In the genomic region with DNA sequence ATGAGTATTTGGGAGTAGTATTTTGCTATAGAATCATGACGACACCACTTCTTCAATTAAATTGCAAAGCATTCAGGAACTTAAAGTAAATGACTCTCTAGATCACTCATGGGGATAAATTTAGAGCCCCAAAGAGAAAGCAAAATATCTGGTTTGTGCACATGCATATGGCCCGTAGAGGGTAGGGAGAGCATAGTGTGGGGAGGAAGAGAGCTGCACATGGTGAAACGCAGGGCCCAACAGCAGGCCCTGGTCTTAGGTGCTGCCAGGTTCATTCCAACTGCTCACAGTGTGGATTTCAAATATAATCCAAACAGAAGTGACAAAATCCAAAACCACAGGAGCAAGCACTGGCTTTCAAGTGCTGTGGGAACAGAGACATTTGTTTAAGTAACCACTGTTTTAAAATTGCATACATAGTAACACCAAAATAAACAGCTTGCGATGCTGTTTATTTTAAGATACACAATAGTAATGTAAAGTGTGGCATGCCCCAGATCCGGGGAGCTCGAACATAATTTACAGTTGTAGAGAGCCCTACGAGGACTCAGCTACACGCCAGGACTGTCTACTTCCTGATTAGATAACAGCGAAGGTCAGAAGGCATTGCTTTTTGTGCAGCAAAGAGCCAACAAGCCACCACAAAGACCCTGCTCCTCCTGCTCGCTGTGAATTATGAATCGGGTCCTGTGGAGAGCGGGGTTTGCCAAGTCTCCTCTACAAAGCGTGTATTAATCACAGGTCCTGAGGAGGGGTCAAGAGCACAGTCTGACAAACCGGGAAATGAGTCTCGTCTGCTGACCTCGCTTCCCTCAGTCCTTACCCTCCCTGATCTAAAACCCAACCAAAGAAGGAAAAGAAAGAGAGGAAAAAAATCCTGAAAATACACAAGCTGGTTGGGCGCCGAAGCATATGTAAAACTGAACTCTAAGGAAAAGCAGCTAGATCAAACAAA, we compare ENCODE assay signal across 9 cellular contexts.
DNase-seq lines count a peak whose midpoint lies in the region; ATAC-seq and TF ChIP-seq lines count a peak whose summit lies in the region.
"Had no signal": no experiment of that assay in that cellular context is flagged by ENCODE, and none has a peak within 500 bp of the region (broad histone marks: within the 10 kb centered on the region; RNA-seq: fewer than 3 reads in every experiment).

No MANE protein-coding gene starts in this region.

- H2AFZ ChIP-seq in SK-N-SH (ENCODE audit: low read depth) = no peak overlapping the region

- H3K9me3 ChIP-seq in SK-N-SH = no peaks in the 10 kb centered on the region
- no peaks in the 10 kb centered on the region for H3K9me3 ChIP-seq in CD8-positive, alpha-beta memory T cell (ENCODE audit: low read length)

- H3K36me3 Mint-ChIP-seq in CD8-positive, alpha-beta memory T cell = no peaks in the 10 kb centered on the region

- peaks cover 34% of the 10 kb centered on the region for H4K20me1 ChIP-seq in SK-N-SH (ENCODE audit: insufficient read depth)

- peaks cover 88% of the 10 kb centered on the region for H3K79me2 ChIP-seq in SK-N-SH (ENCODE audit: insufficient read depth)

- H3K4me3 Mint-ChIP-seq in CD8-positive, alpha-beta memory T cell = no peak overlapping the region
- H3K4me3 Mint-ChIP-seq: activated B cell treated with CpG ODN at 0.5 μM for 24 hours had no signal

- CTCF ChIA-PET in SK-N-SH (lab: Yijun Ruan, JAX) = interaction anchor here (0.6 kb wide), 1 partner anchor 1380 kb away, joined by 4 read pairs; no protein-coding TSS in a partner anchor
- CTCF ChIA-PET in CD8-positive, alpha-beta memory T cell (lab: Charles Lee) = no interaction called here

- H3K4me3 ChIP-seq in SK-N-SH (ENCODE audit: low read depth in 2 of 2, low read length in 1 of 2) (no peak overlapping the region), rectal smooth muscle tissue (ENCODE audit: low read length) (peak overlapping the region; percentile 18)
- no peak overlapping the region for H3K4me3 ChIP-seq in CD8-positive, alpha-beta memory T cell (ENCODE audit: low read length)

- intact Hi-C loops in left colon (cut with DNase I, micrococcal nuclease) = no loop called here

- peaks cover 66 to 82% of the 10 kb centered on the region in 2 experiments for H3K36me3 ChIP-seq in SK-N-SH (replicated peaks in 1 of 2; ENCODE audit: control insufficient read depth in 1 of 2, insufficient read depth in 2 of 2, low read length in 1 of 2)
- H3K36me3 ChIP-seq in rectal smooth muscle tissue (ENCODE audit: control insufficient read depth, insufficient read depth, low read length) = no peaks in the 10 kb centered on the region
- no peaks in the 10 kb centered on the region for H3K36me3 ChIP-seq in CD8-positive, alpha-beta memory T cell (ENCODE audit: insufficient read depth, low read length)

- peaks cover 0 to 34% of the 10 kb centered on the region in 2 experiments; a peak in 3 of 4 replicates for H3K4me1 ChIP-seq in SK-N-SH (ENCODE audit: control insufficient read depth in 1 of 2, insufficient read depth in 2 of 2, low read depth in 1 of 2, low read length in 1 of 2)
- peaks cover 32% of the 10 kb centered on the region for H3K4me1 ChIP-seq in rectal smooth muscle tissue (ENCODE audit: control insufficient read depth, insufficient read depth, low read length)
- no peaks in the 10 kb centered on the region for H3K4me1 ChIP-seq in CD8-positive, alpha-beta memory T cell (ENCODE audit: insufficient read depth, low read length)

- peaks cover 34% of the 10 kb centered on the region for H3F3A ChIP-seq in SK-N-SH (replicated peaks; ENCODE audit: insufficient read depth)

- H3K27me3 Mint-ChIP-seq in CD8-positive, alpha-beta memory T cell = peaks cover 0 to 5% of the 10 kb centered on the region in 2 donors
- H3K27me3 Mint-ChIP-seq: activated B cell treated with CpG ODN at 0.5 μM for 24 hours had no signal

- no peak overlapping the region for H3K27ac Mint-ChIP-seq in CD8-positive, alpha-beta memory T cell
- H3K27ac Mint-ChIP-seq: activated B cell treated with CpG ODN at 0.5 μM for 24 hours had no signal

- H3K4me2 ChIP-seq in SK-N-SH = no peak overlapping the region

- WGBS in SK-N-SH (ENCODE audit: low lambda C conversion rate) = 66% methylated on average over 18 of the region's 18 CpGs

- H3K9me3 Mint-ChIP-seq in CD8-positive, alpha-beta memory T cell = peaks cover 0 to 3% (median 0%) of the 10 kb centered on the region in 5 donors

- POLR2A ChIA-PET in SK-N-SH (lab: Yijun Ruan, JAX) = no interaction called here
- POLR2A ChIA-PET in CD8-positive, alpha-beta memory T cell (lab: Charles Lee) = no interaction called here

- TF ChIP-seq RAD21 in SK-N-SH (IDR thresholded peaks at IDR 0.05; ENCODE audit: low read length) = no peak

- H3K9ac ChIP-seq in SK-N-SH = no peak overlapping the region
- no peak overlapping the region for H3K9ac ChIP-seq in rectal smooth muscle tissue (ENCODE audit: low read length)

- TF ChIP-seq CTCF in SK-N-SH (IDR thresholded peaks at IDR 0.05) = no peak

- H3K27ac ChIP-seq in SK-N-SH (ENCODE audit: low read depth in 2 of 2, low read length in 1 of 2) (peak overlapping the region; percentile 33 to 81), rectal smooth muscle tissue (ENCODE audit: low read depth, low read length) (peak overlapping the region; percentile 67)
- no peak overlapping the region for H3K27ac ChIP-seq in CD8-positive, alpha-beta memory T cell (ENCODE audit: low read depth, low read length)

- DNase-seq in SK-N-SH (peak; percentile 14), glomerular endothelial cell (ENCODE audit: extremely low read depth, low read depth, low spot score) (peak; percentile 12), left colon (no peak), epidermal melanocyte (ENCODE audit: insufficient read length, low spot score) (no peak)
- no peak for DNase-seq in CD8-positive, alpha-beta memory T cell
- DNase-seq in stimulated activated naive CD8-positive, alpha-beta T cell treated with anti-CD3 and anti-CD28 coated beads, Interleukin-15, Interleukin-2, amounts not matched to agents 100 U/mL and 50 U/mL, for 24 hours = no peak
- DNase-seq: activated B cell treated with CpG ODN at 0.5 μM for 24 hours had no signal

- ATAC-seq in HG02798 (IDR thresholded peaks at IDR 0.05; ENCODE audit: poor library complexity, unreplicated experiment) = peak; percentile 53
- no peak for ATAC-seq in left colon
- no peak for ATAC-seq in stimulated activated naive CD8-positive, alpha-beta T cell treated with anti-CD3 and anti-CD28 coated beads, Interleukin-15, Interleukin-2, amounts not matched to agents 100 U/mL and 50 U/mL, for 24 hours

- H3K4me1 Mint-ChIP-seq in CD8-positive, alpha-beta memory T cell = no peaks in the 10 kb centered on the region
- H3K4me1 Mint-ChIP-seq: activated B cell treated with CpG ODN at 0.5 μM for 24 hours had no signal

- H3K9me2 ChIP-seq in SK-N-SH = no peaks in the 10 kb centered on the region

- H3K27me3 ChIP-seq in SK-N-SH (ENCODE audit: insufficient read depth) (no peaks in the 10 kb centered on the region), rectal smooth muscle tissue (ENCODE audit: control insufficient read depth, insufficient read depth, low read length) (no peaks in the 10 kb centered on the region)
- H3K27me3 ChIP-seq in CD8-positive, alpha-beta memory T cell (ENCODE audit: insufficient read depth, low read length, poor library complexity, severe bottlenecking) = no peaks in the 10 kb centered on the region

- TF ChIP-seq EP300 in SK-N-SH (IDR thresholded peaks at IDR 0.05; ENCODE audit: borderline replicate concordance in 1 of 2, low read depth in 1 of 2, low read length in 1 of 2) = no peak

TF ChIP-seq in SK-N-SH, 30 proteins besides CTCF, POLR2A, EP300 and RAD21:
- TF ChIP-seq ELF1 (IDR thresholded peaks at IDR 0.05) (no peak), GATA2 (CRISPR knock-in tag; IDR thresholded peaks at IDR 0.05) (0 out of 2 replicates have a peak, but pooled peaks have one; percentile 39), GABPA (IDR thresholded peaks at IDR 0.05; ENCODE audit: low read depth) (no peak), MAX (IDR thresholded peaks at IDR 0.05; ENCODE audit: low read depth) (no peak)

Comparison
In these comparisons a context has a peak if more than half of its experiments do, and no peak if none do; other contexts are left out.
1. DNase-seq: peak in SK-N-SH (single experiment) and glomerular endothelial cell (single experiment); none in CD8-positive, alpha-beta memory T cell (0 of 5), left colon (0 of 2), stimulated activated naive CD8-positive, alpha-beta T cell treated with anti-CD3 and anti-CD28 coated beads, Interleukin-15, Interleukin-2, amounts not matched to agents 100 U/mL and 50 U/mL, for 24 hours (single experiment) and epidermal melanocyte (single experiment).